In the genomic region with DNA sequence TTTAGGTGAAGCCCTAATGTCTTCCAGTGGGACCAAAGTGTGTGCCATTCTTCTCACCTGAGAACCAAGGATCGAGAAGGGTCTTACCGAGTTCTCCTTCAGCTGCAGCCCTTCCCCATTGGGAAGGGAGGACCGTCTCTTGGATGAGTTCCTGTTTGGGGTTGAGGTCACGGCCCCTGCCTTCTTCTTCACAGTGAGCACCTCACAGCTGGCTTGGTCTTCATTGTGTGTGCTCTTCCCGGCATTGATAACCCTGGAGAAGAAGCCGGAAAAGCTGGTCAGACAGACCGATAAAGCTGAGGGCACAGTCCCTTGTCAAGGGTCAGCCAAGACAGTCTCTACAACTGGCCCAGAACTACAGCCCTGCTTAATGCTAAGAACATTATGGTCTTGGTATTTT, we compare ENCODE assay signal across 1 cellular context.
TF ChIP-seq lines count a peak whose summit lies in the region.

No MANE protein-coding gene starts in this region.

TF ChIP-seq in HepG2, 621 proteins besides CTCF, POLR2A, EP300 and RAD21 (continued from another document):
- TF ChIP-seq, protein P1, sequence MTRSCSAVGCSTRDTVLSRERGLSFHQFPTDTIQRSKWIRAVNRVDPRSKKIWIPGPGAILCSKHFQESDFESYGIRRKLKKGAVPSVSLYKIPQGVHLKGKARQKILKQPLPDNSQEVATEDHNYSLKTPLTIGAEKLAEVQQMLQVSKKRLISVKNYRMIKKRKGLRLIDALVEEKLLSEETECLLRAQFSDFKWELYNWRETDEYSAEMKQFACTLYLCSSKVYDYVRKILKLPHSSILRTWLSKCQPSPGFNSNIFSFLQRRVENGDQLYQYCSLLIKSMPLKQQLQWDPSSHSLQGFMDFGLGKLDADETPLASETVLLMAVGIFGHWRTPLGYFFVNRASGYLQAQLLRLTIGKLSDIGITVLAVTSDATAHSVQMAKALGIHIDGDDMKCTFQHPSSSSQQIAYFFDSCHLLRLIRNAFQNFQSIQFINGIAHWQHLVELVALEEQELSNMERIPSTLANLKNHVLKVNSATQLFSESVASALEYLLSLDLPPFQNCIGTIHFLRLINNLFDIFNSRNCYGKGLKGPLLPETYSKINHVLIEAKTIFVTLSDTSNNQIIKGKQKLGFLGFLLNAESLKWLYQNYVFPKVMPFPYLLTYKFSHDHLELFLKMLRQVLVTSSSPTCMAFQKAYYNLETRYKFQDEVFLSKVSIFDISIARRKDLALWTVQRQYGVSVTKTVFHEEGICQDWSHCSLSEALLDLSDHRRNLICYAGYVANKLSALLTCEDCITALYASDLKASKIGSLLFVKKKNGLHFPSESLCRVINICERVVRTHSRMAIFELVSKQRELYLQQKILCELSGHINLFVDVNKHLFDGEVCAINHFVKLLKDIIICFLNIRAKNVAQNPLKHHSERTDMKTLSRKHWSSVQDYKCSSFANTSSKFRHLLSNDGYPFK (CRISPR knock-in tag; IDR thresholded peaks at IDR 0.05; ENCODE audit: borderline replicate concordance), result no peak
- no peak for TF ChIP-seq ZGPAT (CRISPR knock-in tag; IDR thresholded peaks at IDR 0.05)
TF ChIP-seq in HepG2: peak in this region for 0.
